Comparison of ENCODE assay signal across 9 cellular contexts in genomic region chr7:137846588-137847417, GRCh38. TPM values are rescaled to one million over a fixed set of nuclear protein-coding genes. Genes with fewer than 3 reads are reported as not detected.
DNase-seq lines count a peak whose midpoint lies in the region; ATAC-seq, FAIRE-seq and TF ChIP-seq lines count a peak whose summit lies in the region.
"Had no signal": no experiment of that assay in that cellular context is flagged by ENCODE, and none has a peak within 500 bp of the region (broad histone marks: within the 10 kb centered on the region; RNA-seq: fewer than 3 reads in every experiment).

Gene DGKI, minus strand, starts transcription at chr7:137846974.

- DNase-seq in AG20443 (ENCODE audit: low spot score) (peak; percentile 84), NCI-H1417 (lab: John Stamatoyannopoulos, UW) (peak; percentile 34 to 88 (median 84)), mammary epithelial cell (no peak), keratinocyte (ENCODE audit: low read depth, low spot score) (no peak)

- peaks cover 2% of the 10 kb centered on the region for H3K9me3 Mint-ChIP-seq in stimulated activated memory B cell treated with anti-CD40 and anti-IgM and Interleukin-4, amounts not matched to agents 10 μg/mL and 1 μg/mL and 100 μg/mL, for 72 hours

- H3K9ac ChIP-seq in mammary epithelial cell (ENCODE audit: insufficient read depth, low read length) = no peak within 1 kb of the TSS
- no peak within 1 kb of the TSS for H3K9ac ChIP-seq in keratinocyte (ENCODE audit: control insufficient read depth, extremely low read depth, insufficient read depth, low read length)

- H3K4me1 Mint-ChIP-seq in stimulated activated memory B cell treated with anti-CD40 and anti-IgM and Interleukin-4, amounts not matched to agents 10 μg/mL and 1 μg/mL and 100 μg/mL, for 72 hours = no peaks in the 10 kb centered on the region

- peak within 1 kb of the TSS; percentile 75 for H2AFZ ChIP-seq in mammary epithelial cell (ENCODE audit: low read depth, low read length)
- H2AFZ ChIP-seq in keratinocyte (ENCODE audit: control insufficient read depth, low read length) = no peak within 1 kb of the TSS

- intact Hi-C loops in mammary epithelial cell (cut with micrococcal nuclease) = no loop called here

- dilution Hi-C loops in mammary epithelial cell (cut with HindIII; ENCODE audit: low sequenced_read_pairs) (no loop called here), keratinocyte (cut with MboI; ENCODE audit: extremely low pct_ligation_motif_present, low sequenced_read_pairs) (no loop called here)

- peaks cover 58% of the 10 kb centered on the region for H3K27me3 Mint-ChIP-seq in stimulated activated memory B cell treated with anti-CD40 and anti-IgM and Interleukin-4, amounts not matched to agents 10 μg/mL and 1 μg/mL and 100 μg/mL, for 72 hours

- BruUV-seq in mammary epithelial cell (replicated peaks; lab: Mats Ljungman, UMichigan) = no TSS peak

- in situ Hi-C loops in mammary epithelial cell (cut with MboI; ENCODE audit: low sequenced_read_pairs in 2 of 2) = no loop called here

- H3K27ac Mint-ChIP-seq in stimulated activated memory B cell treated with anti-CD40 and anti-IgM and Interleukin-4, amounts not matched to agents 10 μg/mL and 1 μg/mL and 100 μg/mL, for 72 hours = no peak within 1 kb of the TSS

- CTCF ChIA-PET in mammary epithelial cell (lab: Charles Lee; ENCODE audit: low non-redundant PET) = no interaction called here

- H3K4me1 ChIP-seq in mammary epithelial cell (ENCODE audit: insufficient read depth, low read length) (peaks cover 6% of the 10 kb centered on the region), keratinocyte (ENCODE audit: control insufficient read depth, extremely low read depth, insufficient read depth, low read length) (no peaks in the 10 kb centered on the region)

- H3K9me3 ChIP-seq in mammary epithelial cell (replicated peaks; ENCODE audit: insufficient read depth, low read length) (no peaks in the 10 kb centered on the region), keratinocyte (ENCODE audit: control insufficient read depth, low read depth, low read length) (no peaks in the 10 kb centered on the region)

- WGBS in mammary epithelial cell (ENCODE audit: low coverage, missing lambda C conversion rate) = 13% methylated on average over 18 of the region's 93 CpGs

- peaks cover 5% of the 10 kb centered on the region for H3K36me3 Mint-ChIP-seq in stimulated activated memory B cell treated with anti-CD40 and anti-IgM and Interleukin-4, amounts not matched to agents 10 μg/mL and 1 μg/mL and 100 μg/mL, for 72 hours

- ATAC-seq in GM19035 (IDR thresholded peaks at IDR 0.05; ENCODE audit: unreplicated experiment) (peak; percentile 48), HG03159 (IDR thresholded peaks at IDR 0.05; ENCODE audit: unreplicated experiment) (no peak), GM21576 (IDR thresholded peaks at IDR 0.05; ENCODE audit: unreplicated experiment) (no peak)
- ATAC-seq in stimulated activated memory B cell treated with anti-CD40 and anti-IgM and Interleukin-4, amounts not matched to agents 10 μg/mL and 1 μg/mL and 100 μg/mL, for 72 hours = peak; percentile 36

- TF ChIP-seq CTCF in mammary epithelial cell (conservative IDR thresholded peaks at IDR 0.05 in 1 of 2, IDR thresholded peaks at IDR 0.05 in 1 of 2; ENCODE audit: extremely low read depth in 1 of 2, insufficient read depth in 1 of 2, low read depth in 1 of 2, low read length in 2 of 2) = no peak
- no peak for TF ChIP-seq CTCF in keratinocyte (optimal IDR thresholded peaks at IDR 0.05 in 1 of 3, IDR thresholded peaks at IDR 0.05 in 1 of 3, conservative IDR thresholded peaks at IDR 0.05 in 1 of 3; ENCODE audit: extremely low read depth in 1 of 3, insufficient read depth in 2 of 3, low read length in 3 of 3)

- H3K9me1 ChIP-seq in keratinocyte (ENCODE audit: control insufficient read depth, extremely low read depth, insufficient read depth, low read length) = no peaks in the 10 kb centered on the region

- H3K27me3 ChIP-seq in mammary epithelial cell (ENCODE audit: insufficient read depth, low read length) (peaks cover 16% of the 10 kb centered on the region), keratinocyte (ENCODE audit: control insufficient read depth, extremely low read depth, insufficient read depth, low read length) (peaks cover 46% of the 10 kb centered on the region)

- H3K36me3 ChIP-seq in mammary epithelial cell (ENCODE audit: insufficient read depth, low read length) (no peaks in the 10 kb centered on the region), keratinocyte (ENCODE audit: control insufficient read depth in 2 of 2, extremely low read depth in 1 of 2, insufficient read depth in 2 of 2, low read length in 2 of 2) (no peaks in the 10 kb centered on the region)

- FAIRE-seq in keratinocyte (lab: Jason Lieb, UNC) = no peak

- no peaks in the 10 kb centered on the region for H4K20me1 ChIP-seq in mammary epithelial cell (ENCODE audit: insufficient read depth, low read length)
- no peaks in the 10 kb centered on the region for H4K20me1 ChIP-seq in keratinocyte (ENCODE audit: control insufficient read depth, extremely low read depth, insufficient read depth, low read length)

- H3K4me3 ChIP-seq in mammary epithelial cell (replicated peaks in 1 of 3; ENCODE audit: insufficient read depth in 1 of 3, low read depth in 2 of 3, low read length in 3 of 3) = peak within 1 kb of the TSS in 2 of 3 experiments; percentile 38 to 43
- peak within 1 kb of the TSS in 1 of 3 experiments; percentile 34 for H3K4me3 ChIP-seq in keratinocyte (ENCODE audit: control insufficient read depth in 2 of 3, extremely low read depth in 1 of 3, insufficient read depth in 2 of 3, low read depth in 1 of 3, low read length in 3 of 3)

- H3K79me2 ChIP-seq in mammary epithelial cell (ENCODE audit: insufficient read depth, low read length) = no peaks in the 10 kb centered on the region
- H3K79me2 ChIP-seq in keratinocyte (ENCODE audit: control insufficient read depth, insufficient read depth, low read length) = no peaks in the 10 kb centered on the region

- no peak within 1 kb of the TSS for H3K27ac ChIP-seq in mammary epithelial cell (ENCODE audit: insufficient read depth, low read depth, low read length)
- no peak within 1 kb of the TSS for H3K27ac ChIP-seq in keratinocyte (ENCODE audit: control insufficient read depth, insufficient read depth, low read length)
- H3K27ac ChIP-seq: epithelial cell of prostate had no signal

- H3K4me2 ChIP-seq in mammary epithelial cell (ENCODE audit: insufficient read depth, low read depth, low read length) = peak within 1 kb of the TSS; percentile 89
- H3K4me2 ChIP-seq in keratinocyte (ENCODE audit: control insufficient read depth, extremely low read depth, insufficient read depth, low read depth, low read length) = peak within 1 kb of the TSS; percentile 37

- H3K4me3 Mint-ChIP-seq in stimulated activated memory B cell treated with anti-CD40 and anti-IgM and Interleukin-4, amounts not matched to agents 10 μg/mL and 1 μg/mL and 100 μg/mL, for 72 hours = peak within 1 kb of the TSS; percentile 52

RNA-seq across cellular contexts. Expression of gene DGKI, which starts in this region (rescaled TPM):
- total RNA-seq in mammary epithelial cell = 1 to 10 TPM in 1 of 2 donors, under 1 TPM in 1; 0.35 to 1.5 TPM
- 0.03 TPM for polyA plus RNA-seq in mammary epithelial cell
- polyA minus RNA-seq in mammary epithelial cell = not detected
- 0.01 to 0.14 TPM in 2 of 3 replicates, not detected in the other for polyA plus RNA-seq in keratinocyte
- polyA plus RNA-seq in keratinocyte (2011; ENCODE audit: low read depth) = not detected
- 0.11 and 0.16 TPM in 2 replicates for polyA plus RNA-seq in keratinocyte (2011; cell fraction: cytosol; rRNA removed)
- polyA plus RNA-seq in keratinocyte (2011; cell fraction: nucleus; rRNA removed) = 0.44 and 0.89 TPM in 2 replicates
- not detected in 2 replicates for polyA plus RNA-seq in keratinocyte (2012; ENCODE audit: low replicate concordance)
- 0.03 TPM in 1 of 3 replicates, not detected in the others for polyA minus RNA-seq in keratinocyte
- not detected for polyA minus RNA-seq in keratinocyte (2011; cell fraction: cytosol; rRNA and poly(A)+ RNA removed)
- 0.53 and 1.2 TPM in 2 replicates for polyA minus RNA-seq in keratinocyte (2011; cell fraction: nucleus; rRNA and poly(A)+ RNA removed)

Comparison
In these comparisons a context has a peak if more than half of its experiments do, and no peak if none do; other contexts are left out.
1. DNase-seq: peak in AG20443 (single experiment) and NCI-H1417 (3 of 3); none in mammary epithelial cell (single experiment) and keratinocyte (single experiment).
2. ATAC-seq: peak in GM19035 (single experiment) and stimulated activated memory B cell treated with anti-CD40 and anti-IgM and Interleukin-4, amounts not matched to agents 10 μg/mL and 1 μg/mL and 100 μg/mL, for 72 hours (single experiment); none in HG03159 (single experiment) and GM21576 (single experiment).